12 cellular contexts compared by ENCODE assay signal in genomic region chr20:41395669-41396664, GRCh38. TPM values are rescaled to one million over a fixed set of nuclear protein-coding genes. Genes with fewer than 3 reads are reported as not detected.
DNase-seq lines count a peak whose midpoint lies in the region; ATAC-seq, FAIRE-seq and TF ChIP-seq lines count a peak whose summit lies in the region.
"Had no signal": no experiment of that assay in that cellular context is flagged by ENCODE, and none has a peak within 500 bp of the region (broad histone marks: within the 10 kb centered on the region; RNA-seq: fewer than 3 reads in every experiment).

No MANE protein-coding gene starts in this region.

- H3K79me2 ChIP-seq in K562 (ENCODE audit: control insufficient read depth, insufficient read depth, low read length) = no peaks in the 10 kb centered on the region

- H4K20me1 ChIP-seq in K562 (replicated peaks; ENCODE audit: control insufficient read depth, insufficient read depth, low read length) = no peaks in the 10 kb centered on the region
- H4K20me1 ChIP-seq: BLaER1 treated with 17β-estradiol and CSF1 and Interleukin-3, amounts not matched to agents 10 nM and 100 nM had no signal

- H3K27ac ChIP-seq in K562 (ENCODE audit: extremely low read depth, low read depth, low read length) (no peak overlapping the region), mesodermal cell (ENCODE audit: low read depth, low read length, severe bottlenecking) (peak overlapping the region; percentile 45), suprapubic skin (no peak overlapping the region)
- H3K27ac ChIP-seq: BLaER1 treated with 17β-estradiol and CSF1 and Interleukin-3, amounts not matched to agents 10 nM and 100 nM; VCaP had no signal

- POLR2A ChIA-PET in K562 (lab: Yijun Ruan, JAX) = interaction anchor here (0.9 to 1.0 kb wide), 2 partner anchors 16 to 45 kb away, joined by 3 read pairs; no protein-coding TSS in a partner anchor

- no peak for TF ChIP-seq CTCF in K562 (IDR thresholded peaks at IDR 0.05 in 2 of 3, conservative IDR thresholded peaks at IDR 0.05 in 1 of 3; ENCODE audit: insufficient read depth in 2 of 3, low read depth in 1 of 3, low read length in 3 of 3)
- TF ChIP-seq CTCF in omental fat pad (IDR thresholded peaks at IDR 0.05) = no peak
- no peak for TF ChIP-seq CTCF in suprapubic skin (IDR thresholded peaks at IDR 0.05)

- intact Hi-C loops in K562 (cut with micrococcal nuclease) = no loop called here

- H3K4me3 ChIP-seq in K562 (no peak overlapping the region), mesodermal cell (ENCODE audit: extremely low read depth, insufficient read depth, low read length, poor library complexity, severe bottlenecking) (no peak overlapping the region), suprapubic skin (no peak overlapping the region)
- H3K4me3 ChIP-seq: BLaER1 treated with 17β-estradiol and CSF1 and Interleukin-3, amounts not matched to agents 10 nM and 100 nM had no signal

- TF ChIP-seq EP300 in K562 (IDR thresholded peaks at IDR 0.05; ENCODE audit: low read length) (no peak), suprapubic skin (IDR thresholded peaks at IDR 0.05) (no peak)

- peak overlapping the region; percentile 42; the same call in 1 of the 2 replicates for H2AFZ ChIP-seq in K562 (ENCODE audit: low read depth, low read length)

- no peaks in the 10 kb centered on the region; a peak in 2 of 5 replicates for H3K4me1 ChIP-seq in K562 (replicated peaks in 1 of 2; ENCODE audit: control insufficient read depth in 2 of 2, insufficient read depth in 2 of 2, low read length in 2 of 2)
- peaks cover 10% of the 10 kb centered on the region for H3K4me1 ChIP-seq in mesodermal cell (ENCODE audit: control insufficient read depth, insufficient read depth, low read length, poor library complexity, severe bottlenecking)
- H3K4me1 ChIP-seq in suprapubic skin = peaks cover 84% of the 10 kb centered on the region

- FAIRE-seq in K562 (lab: Jason Lieb, UNC) = peak; percentile 69

- TF ChIP-seq RAD21 in K562 (CRISPR knock-in tag; conservative IDR thresholded peaks at IDR 0.05 in 1 of 2, IDR thresholded peaks at IDR 0.05 in 1 of 2) = no peak

- TF ChIP-seq POLR2A in K562 (conservative IDR thresholded peaks at IDR 0.05) (no peak), suprapubic skin (IDR thresholded peaks at IDR 0.05) (no peak)

- H3K27me3 ChIP-seq in K562 (ENCODE audit: control insufficient read depth in 2 of 2, insufficient read depth in 2 of 2, low read length in 2 of 2) = peaks cover 0 to 6% of the 10 kb centered on the region in 2 experiments; a peak in 1 of 5 replicates
- H3K27me3 ChIP-seq in suprapubic skin = no peaks in the 10 kb centered on the region
- H3K27me3 ChIP-seq: BLaER1 treated with 17β-estradiol and CSF1 and Interleukin-3, amounts not matched to agents 10 nM and 100 nM had no signal

- H3K9me3 ChIP-seq in K562 (replicated peaks; ENCODE audit: control insufficient read depth, insufficient read depth, low read depth, low read length) (no peaks in the 10 kb centered on the region), mesodermal cell (ENCODE audit: control insufficient read depth, low read length) (no peaks in the 10 kb centered on the region), suprapubic skin (no peaks in the 10 kb centered on the region)

- 21% methylated on average over 16 of the region's 18 CpGs for WGBS in K562 (ENCODE audit: insufficient coverage, low coverage, missing lambda C conversion rate)
- WGBS in mesodermal cell (ENCODE audit: insufficient coverage in 2 of 2), 2 experiments = 54 to 59% methylated on average over 5 to 10 of the region's 18 CpGs
- WGBS in suprapubic skin = 66% methylated on average over 15 of the region's 18 CpGs

- no TSS peak for BruUV-seq in K562 (replicated peaks; lab: Mats Ljungman, UMichigan)

- peak; percentile 43 for DNase-seq in AG08396 (ENCODE audit: low spot score)
- DNase-seq in NCI-H1105 (lab: John Stamatoyannopoulos, UW) = peak; percentile 26
- DNase-seq in K562 (ENCODE audit: extremely low read depth in 1 of 4, low spot score in 3 of 4) = peak in 2 of 4 experiments; percentile 12 to 25
- no peak for DNase-seq in NAMALWA (ENCODE audit: low spot score)
- no peak for DNase-seq in omental fat pad (ENCODE audit: low spot score)
- DNase-seq in suprapubic skin (ENCODE audit: low spot score in 2 of 2) = no peak
- DNase-seq: effector memory CD4-positive, alpha-beta T cell; NCI-H187 treated with DMSO at 0.1 percent for 48 hours had no signal

- H3K36me3 ChIP-seq in K562 (ENCODE audit: control insufficient read depth, insufficient read depth, low read length) = no peaks in the 10 kb centered on the region
- H3K36me3 ChIP-seq in mesodermal cell (ENCODE audit: control insufficient read depth, insufficient read depth, low read length) = no peaks in the 10 kb centered on the region
- H3K36me3 ChIP-seq in suprapubic skin = no peaks in the 10 kb centered on the region
- H3K36me3 ChIP-seq: BLaER1 treated with 17β-estradiol and CSF1 and Interleukin-3, amounts not matched to agents 10 nM and 100 nM had no signal

- ATAC-seq in K562 = peak; percentile 76
- ATAC-seq in HG02852 (IDR thresholded peaks at IDR 0.05; ENCODE audit: unreplicated experiment) = no peak
- no peak for ATAC-seq in omental fat pad (ENCODE audit: low FRiP score)

- H3K9ac ChIP-seq in K562 (ENCODE audit: insufficient read depth in 1 of 2, low read depth in 2 of 2, low read length in 2 of 2) = peak overlapping the region in 1 of 2 experiments; percentile 73; a peak in 2 of 4 replicates
- H3K9ac ChIP-seq: BLaER1 treated with 17β-estradiol and CSF1 and Interleukin-3, amounts not matched to agents 10 nM and 100 nM had no signal

- CTCF ChIA-PET in K562 (lab: Yijun Ruan, JAX; ENCODE audit: low intra/inter-chr PET ratio) = no interaction called here

- H3K9me1 ChIP-seq in K562 (ENCODE audit: control insufficient read depth, insufficient read depth, low read length) = no peaks in the 10 kb centered on the region

- in situ Hi-C loops in K562 (cut with MboI) = no loop called here

- H3K4me2 ChIP-seq in K562 (ENCODE audit: insufficient read depth, low read length) = peak overlapping the region; percentile 18; the same call in 1 of the 2 replicates
- H3K4me2 ChIP-seq: BLaER1 treated with 17β-estradiol and CSF1 and Interleukin-3, amounts not matched to agents 10 nM and 100 nM had no signal

TF ChIP-seq in K562, 482 proteins besides CTCF, POLR2A, EP300 and RAD21 (continues in another document):
- TF ChIP-seq LARP7 (IDR thresholded peaks at IDR 0.05) = no peak
- TF ChIP-seq BRD4 (IDR thresholded peaks at IDR 0.05) = no peak
- TF ChIP-seq NFE2 (IDR thresholded peaks at IDR 0.05; ENCODE audit: low read depth) = peak; percentile 18; the same call in 1 of the 2 replicates

RNA-seq across cellular contexts. Expression of gene EMILIN3, which starts 29.3 kb away (rescaled TPM):
- total RNA-seq in K562 (2011; cell fraction: chromatin; rRNA removed; ENCODE audit: low replicate concordance) = not detected in 2 replicates
- total RNA-seq in K562 (2011; cell fraction: nucleolus; rRNA removed) = not detected in 2 replicates
- total RNA-seq in K562 (2011; cell fraction: nucleoplasm; rRNA removed) = not detected in 2 replicates
- total RNA-seq in K562 (2014; rRNA removed) = not detected in 2 replicates
- not detected in 2 replicates for total RNA-seq in K562 (2014; rRNA removed; fragmentation: Illumina TruSeq; extraction: Trizol)
- total RNA-seq in K562 (2015; rRNA removed; fragmentation: Illumina TruSeq; extraction: Trizol) = not detected in 2 replicates
- total RNA-seq in K562 (2021) = not detected in 2 replicates
- not detected in 2 replicates for polyA plus RNA-seq in K562 (2011; rRNA removed)
- polyA plus RNA-seq in K562 (2011; cell fraction: cytosol; rRNA removed) = not detected in 2 replicates
- polyA plus RNA-seq in K562 (2011; cell fraction: nucleus; rRNA removed) = not detected in 2 replicates
- 0.03 and 0.14 TPM in 2 replicates for polyA plus RNA-seq in K562 (2012)
- polyA plus RNA-seq in K562 (2014; fragmentation: Illumina TruSeq; extraction: Trizol) = not detected in 2 replicates
- under 1 TPM in 1 of 2 experiments, not detected in 1; 0.07 TPM for polyA plus RNA-seq in K562 (2014; fragmentation: Nextera tagmentation; extraction: Ambion mirVana)
- 0.01 TPM in 1 of 2 replicates, not detected in the other for polyA plus RNA-seq in K562 (2014; rRNA removed)
- not detected in 2 replicates for polyA minus RNA-seq in K562 (2011; rRNA and poly(A)+ RNA removed)
- polyA minus RNA-seq in K562 (2011; cell fraction: cytosol; rRNA and poly(A)+ RNA removed) = not detected in 2 replicates
- polyA minus RNA-seq in K562 (2011; cell fraction: nucleus; rRNA and poly(A)+ RNA removed) = not detected in 2 replicates
- 1.8 TPM for polyA plus RNA-seq in mesodermal cell (2013, experiment 1 of 2)
- polyA plus RNA-seq in mesodermal cell (2013, experiment 2 of 2) = 1.5 TPM
- total RNA-seq in omental fat pad = under 1 TPM in 3 of 4 donors, not detected in 1; 0.12 to 0.37 (median 0.13) TPM
- total RNA-seq in suprapubic skin = 1 to 10 TPM; 4.4 to 7.5 (median 5.7) TPM

RNA-seq across cellular contexts. Expression of gene LPIN3, which starts 55.3 kb away (rescaled TPM):
- 32.2 and 89.1 TPM in 2 replicates for total RNA-seq in K562 (2011; cell fraction: chromatin; rRNA removed; ENCODE audit: low replicate concordance)
- 46.2 and 48.0 TPM in 2 replicates for total RNA-seq in K562 (2011; cell fraction: nucleolus; rRNA removed)
- 28.4 and 33.2 TPM in 2 replicates for total RNA-seq in K562 (2011; cell fraction: nucleoplasm; rRNA removed)
- 6.0 and 8.8 TPM in 2 replicates for total RNA-seq in K562 (2014; rRNA removed)
- total RNA-seq in K562 (2014; rRNA removed; fragmentation: Illumina TruSeq; extraction: Trizol) = 2.3 and 2.4 TPM in 2 replicates
- 4.6 and 5.9 TPM in 2 replicates for total RNA-seq in K562 (2015; rRNA removed; fragmentation: Illumina TruSeq; extraction: Trizol)
- 6.9 and 7.9 TPM in 2 replicates for total RNA-seq in K562 (2021)
- polyA plus RNA-seq in K562 (2011; rRNA removed) = 5.8 and 11.5 TPM in 2 replicates
- polyA plus RNA-seq in K562 (2011; cell fraction: cytosol; rRNA removed) = 3.8 and 4.3 TPM in 2 replicates
- polyA plus RNA-seq in K562 (2011; cell fraction: nucleus; rRNA removed) = 83.5 and 84.6 TPM in 2 replicates
- 6.9 and 15.9 TPM in 2 replicates for polyA plus RNA-seq in K562 (2012)
- polyA plus RNA-seq in K562 (2014; fragmentation: Illumina TruSeq; extraction: Trizol) = 7.9 and 9.1 TPM in 2 replicates
- polyA plus RNA-seq in K562 (2014; fragmentation: Nextera tagmentation; extraction: Ambion mirVana) = 1 to 10 TPM; 2.2 to 5.0 TPM
- 10.4 and 12.0 TPM in 2 replicates for polyA plus RNA-seq in K562 (2014; rRNA removed)
- 1.7 and 3.8 TPM in 2 replicates for polyA minus RNA-seq in K562 (2011; rRNA and poly(A)+ RNA removed)
- 1.1 and 4.9 TPM in 2 replicates for polyA minus RNA-seq in K562 (2011; cell fraction: cytosol; rRNA and poly(A)+ RNA removed)
- 11.7 and 13.7 TPM in 2 replicates for polyA minus RNA-seq in K562 (2011; cell fraction: nucleus; rRNA and poly(A)+ RNA removed)
- 9.8 TPM for polyA plus RNA-seq in mesodermal cell (2013, experiment 1 of 2)
- polyA plus RNA-seq in mesodermal cell (2013, experiment 2 of 2) = 8.1 TPM
- 10 to 100 TPM; 17.2 to 51.2 (median 34.2) TPM for total RNA-seq in omental fat pad
- total RNA-seq in suprapubic skin = 100 to 1,000 TPM in 1 of 4 donors, 10 to 100 TPM in 3; 74.6 to 213 (median 85.2) TPM

Comparison
In these comparisons a context has a peak if more than half of its experiments do, and no peak if none do; other contexts are left out.
1. DNase-seq: peak in AG08396 (single experiment) and NCI-H1105 (single experiment); none in NAMALWA (single experiment), omental fat pad (single experiment) and suprapubic skin (0 of 2).